ENCODE assay signal across 2 cellular contexts in the genomic region with DNA sequence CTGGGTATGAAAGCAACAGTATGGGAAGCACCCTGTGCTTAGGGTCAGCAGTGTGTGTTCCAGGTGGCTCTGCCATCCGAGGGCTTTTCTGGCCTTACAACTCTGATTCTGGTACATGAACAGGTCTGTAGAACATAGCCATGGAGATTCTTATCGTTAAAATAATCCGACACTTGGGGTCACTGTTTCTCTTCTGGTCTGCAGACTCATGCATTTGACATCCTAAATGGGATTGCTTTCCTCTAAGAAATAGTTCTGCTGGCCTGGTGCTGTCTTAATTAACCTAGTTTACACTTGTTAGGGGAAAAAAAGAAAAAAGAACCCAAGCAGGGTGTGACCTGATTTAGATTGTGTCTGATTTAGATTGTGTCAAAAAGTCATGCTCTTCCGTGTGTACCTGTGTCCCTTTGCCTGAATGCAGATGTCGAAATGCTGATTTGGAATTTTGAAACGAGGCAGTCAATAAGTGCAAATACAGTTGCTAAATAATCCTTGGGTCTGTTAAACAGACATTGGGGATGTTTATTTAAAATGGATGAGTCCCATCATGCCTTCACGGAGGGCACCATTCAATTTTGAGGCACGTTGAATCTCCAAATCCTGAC.
TF ChIP-seq lines count a peak whose summit lies in the region.

No MANE protein-coding gene starts in this region.

TF ChIP-seq in HEK293T, 16 proteins besides CTCF, POLR2A, EP300 and RAD21 (continued from another document):
- TF ChIP-seq SP1 (IDR thresholded peaks at IDR 0.05) (no peak), ZNF384 (IDR thresholded peaks at IDR 0.05) (no peak), FOXK2 (IDR thresholded peaks at IDR 0.05) (no peak)
TF ChIP-seq in HEK293T: peak in this region for 0.

TF ChIP-seq in endothelial cell of umbilical vein, 7 proteins besides CTCF, POLR2A, EP300 and RAD21 (continued from another document):
- TF ChIP-seq POLR2AphosphoS5 (IDR thresholded peaks at IDR 0.05; ENCODE audit: insufficient read depth, low read depth, low read length) (no peak), FOS (IDR thresholded peaks at IDR 0.05; ENCODE audit: borderline replicate concordance, insufficient read depth, low read length) (no peak), GATA2 (IDR thresholded peaks at IDR 0.05; ENCODE audit: insufficient read depth, insufficient read length, low read depth, low read length) (no peak)
- TF ChIP-seq, protein P1, sequence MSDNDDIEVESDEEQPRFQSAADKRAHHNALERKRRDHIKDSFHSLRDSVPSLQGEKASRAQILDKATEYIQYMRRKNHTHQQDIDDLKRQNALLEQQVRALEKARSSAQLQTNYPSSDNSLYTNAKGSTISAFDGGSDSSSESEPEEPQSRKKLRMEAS (IDR thresholded peaks at IDR 0.05; ENCODE audit: insufficient read depth, insufficient read length), result no peak
TF ChIP-seq in endothelial cell of umbilical vein: peak in this region for 0.
